Comparison of ENCODE assay signal across 16 cellular contexts in genomic region chr7:48250441-48250951, GRCh38.
DNase-seq lines count a peak whose midpoint lies in the region; ATAC-seq, FAIRE-seq and TF ChIP-seq lines count a peak whose summit lies in the region.
"Had no signal": no experiment of that assay in that cellular context is flagged by ENCODE, and none has a peak within 500 bp of the region (broad histone marks: within the 10 kb centered on the region; RNA-seq: fewer than 3 reads in every experiment).

No MANE protein-coding gene starts in this region.

- H3K9me3 ChIP-seq in GM23248 (ENCODE audit: low read depth) (no peaks in the 10 kb centered on the region), endothelial cell of umbilical vein (replicated peaks; ENCODE audit: control insufficient read depth, insufficient read depth, low read length) (no peaks in the 10 kb centered on the region), T-helper 17 cell (ENCODE audit: control insufficient read depth, low read length, poor library complexity, severe bottlenecking) (no peaks in the 10 kb centered on the region)
- H3K9me3 ChIP-seq: ascending aorta had no signal

- H3K4me3 Mint-ChIP-seq in nephron: no peak overlapping the region
- no peak overlapping the region for H3K4me3 Mint-ChIP-seq in T-helper 17 cell
- H3K4me3 Mint-ChIP-seq: naive B cell had no signal

- dilution Hi-C loops in endothelial cell of umbilical vein (cut with MboI; ENCODE audit: extremely low pct_ligation_motif_present, low sequenced_read_pairs): no loop called here

- ATAC-seq in GM18873 (IDR thresholded peaks at IDR 0.05; ENCODE audit: low FRiP score, unreplicated experiment) (no peak), GM21367 (IDR thresholded peaks at IDR 0.05; ENCODE audit: unreplicated experiment) (no peak), T-helper 17 cell (no peak)

- no peaks in the 10 kb centered on the region for H3K27me3 ChIP-seq in GM23248 (replicated peaks; ENCODE audit: insufficient read depth)
- no peaks in the 10 kb centered on the region for H3K27me3 ChIP-seq in endothelial cell of umbilical vein (ENCODE audit: control insufficient read depth in 2 of 2, insufficient read depth in 2 of 2, low read length in 2 of 2)
- H3K27me3 ChIP-seq: ascending aorta had no signal

- H3K9me1 ChIP-seq in endothelial cell of umbilical vein (replicated peaks; ENCODE audit: control insufficient read depth, extremely low read depth, insufficient read depth, low read length): no peaks in the 10 kb centered on the region

- H3K36me3 Mint-ChIP-seq in nephron (ENCODE audit: low read depth) (no peaks in the 10 kb centered on the region), T-helper 17 cell (ENCODE audit: low read depth) (no peaks in the 10 kb centered on the region)
- H3K36me3 Mint-ChIP-seq: naive B cell had no signal

- H3K27ac Mint-ChIP-seq in nephron (peak overlapping the region; percentile 59 to 85 (median 68)), T-helper 17 cell (no peak overlapping the region)
- H3K27ac Mint-ChIP-seq: activated T-helper 2 cell treated with anti-CD3 and anti-CD28 coated beads, Interferon-gamma antibody, Interleukin-2, Interleukin-4, amounts not matched to agents 10 μg/mL and 5 μg/mL and 100 μg/mL, durations not matched to agents 14 hours and 24 hours and 36 hours had no signal

- H3F3A ChIP-seq in GM23248 (ENCODE audit: insufficient read depth): no peaks in the 10 kb centered on the region

- no peaks in the 10 kb centered on the region for H3K9me3 Mint-ChIP-seq in nephron

- no peak overlapping the region for H3K4me3 ChIP-seq in GM23248
- H3K4me3 ChIP-seq in endothelial cell of umbilical vein (replicated peaks in 1 of 3; ENCODE audit: insufficient read depth in 1 of 3, low read depth in 1 of 3, low read length in 3 of 3): no peak overlapping the region
- H3K4me3 ChIP-seq: ascending aorta had no signal

- in situ Hi-C loops in GM23248 (cut with MboI): no loop called here

- H3K27ac ChIP-seq in GM23248: no peak overlapping the region
- H3K27ac ChIP-seq in RWPE1: no peak overlapping the region
- peak overlapping the region; percentile 86 for H3K27ac ChIP-seq in endothelial cell of umbilical vein (ENCODE audit: insufficient read depth, low read depth, low read length)
- H3K27ac ChIP-seq: ascending aorta, C4-2B, VCaP had no signal

- no TSS peak for BruUV-seq in endothelial cell of umbilical vein (replicated peaks; lab: Mats Ljungman, UMichigan)

- H3K4me2 ChIP-seq in GM23248 (ENCODE audit: unreplicated experiment) (no peak overlapping the region), endothelial cell of umbilical vein (ENCODE audit: insufficient read depth, low read length) (peak overlapping the region; percentile 59)

- no peak overlapping the region for H3K9ac ChIP-seq in GM23248
- H3K9ac ChIP-seq in endothelial cell of umbilical vein (replicated peaks; ENCODE audit: extremely low read depth, insufficient read depth, low read length): peak overlapping the region; percentile 56

- H3K9me2 ChIP-seq in GM23248 (ENCODE audit: insufficient read depth): no peaks in the 10 kb centered on the region; the same call in 1 of the 2 replicates

- CTCF ChIA-PET in RWPE1 (lab: Yijun Ruan, JAX): no interaction called here
- CTCF ChIA-PET in endothelial cell of umbilical vein (lab: Charles Lee): interaction anchor here (1.3 to 2.8 kb wide), 3 partner anchors 49 to 140 kb away, joined by 3 to 8 read pairs (median 7); no protein-coding TSS in a partner anchor

- H3K4me1 Mint-ChIP-seq in nephron (peaks cover 15% of the 10 kb centered on the region), T-helper 17 cell (no peaks in the 10 kb centered on the region)
- H3K4me1 Mint-ChIP-seq: naive B cell had no signal

- POLR2A ChIA-PET in RWPE1 (lab: Yijun Ruan, JAX; ENCODE audit: low non-redundant PET) (no interaction called here), endothelial cell of umbilical vein (lab: Charles Lee) (no interaction called here)

- 33 to 47% methylated on average over 2 of the region's 2 CpGs for WGBS in GM23248 (ENCODE audit: low coverage in 1 of 2, low lambda C conversion rate in 2 of 2, missing lambda C conversion rate in 2 of 2), 2 experiments

- TF ChIP-seq CTCF in RWPE1 (conservative IDR thresholded peaks at IDR 0.05; ENCODE audit: low read depth) (no peak), endothelial cell of umbilical vein (IDR thresholded peaks at IDR 0.05; ENCODE audit: extremely low read depth in 1 of 2, insufficient read depth in 1 of 2, low read depth in 1 of 2, low read length in 2 of 2) (no peak), nephron (IDR thresholded peaks at IDR 0.05; ENCODE audit: unreplicated experiment in 3 of 3) (no peak)

- H3K79me2 ChIP-seq in GM23248 (ENCODE audit: insufficient read depth): no peaks in the 10 kb centered on the region
- no peaks in the 10 kb centered on the region for H3K79me2 ChIP-seq in endothelial cell of umbilical vein (ENCODE audit: control insufficient read depth, insufficient read depth, low read length)

- no peak overlapping the region for H2AFZ ChIP-seq in GM23248
- peak overlapping the region; percentile 51 for H2AFZ ChIP-seq in endothelial cell of umbilical vein (ENCODE audit: low read depth, low read length)

- intact Hi-C loops in endothelial cell of umbilical vein (cut with micrococcal nuclease): loop anchor here (1.0 to 5.0 kb wide), 3 partner anchors 76 to 304 kb away; partner anchors contain the start of gene UPP1

- peak; percentile 30 for TF ChIP-seq POLR2A in endothelial cell of umbilical vein (IDR thresholded peaks at IDR 0.05; ENCODE audit: low read depth, low read length)

- DNase-seq in GM23248: peak; percentile 0
- peak; percentile 24 for DNase-seq in RWPE1 (ENCODE audit: low spot score)
- peak; percentile 84 for DNase-seq in endothelial cell of umbilical vein (ENCODE audit: low read depth, low spot score)
- no peak for DNase-seq in T-helper 17 cell
- DNase-seq in HT-29 (ENCODE audit: low spot score): no peak
- DNase-seq: effector CD8-positive, alpha-beta T cell; naive B cell; NCI-H1092 treated with DMSO at 0.1 percent for 48 hours; trophoblast cell had no signal

- H4K20me1 ChIP-seq in GM23248 (ENCODE audit: insufficient read depth): no peaks in the 10 kb centered on the region
- H4K20me1 ChIP-seq in endothelial cell of umbilical vein (replicated peaks; ENCODE audit: control insufficient read depth, extremely low read depth, insufficient read depth, low read length): no peaks in the 10 kb centered on the region

- H3K36me3 ChIP-seq in GM23248 (ENCODE audit: low read depth) (no peaks in the 10 kb centered on the region), endothelial cell of umbilical vein (ENCODE audit: control insufficient read depth in 2 of 2, extremely low read depth in 1 of 2, insufficient read depth in 2 of 2, low read length in 2 of 2) (no peaks in the 10 kb centered on the region)
- H3K36me3 ChIP-seq: ascending aorta had no signal

- H3K4me1 ChIP-seq in GM23248 (ENCODE audit: insufficient read depth) (no peaks in the 10 kb centered on the region), endothelial cell of umbilical vein (ENCODE audit: control insufficient read depth, extremely low read depth, insufficient read depth, low read length) (peaks cover 35% of the 10 kb centered on the region)
- H3K4me1 ChIP-seq: ascending aorta had no signal

- H3K27me3 Mint-ChIP-seq in nephron (ENCODE audit: low read depth): no peaks in the 10 kb centered on the region
- peaks cover 6% of the 10 kb centered on the region for H3K27me3 Mint-ChIP-seq in T-helper 17 cell

- peak; percentile 88 for FAIRE-seq in endothelial cell of umbilical vein (lab: Jason Lieb, UNC)

TF ChIP-seq in endothelial cell of umbilical vein, 7 proteins besides CTCF, POLR2A, EP300 and RAD21:
- TF ChIP-seq POLR2AphosphoS5 (IDR thresholded peaks at IDR 0.05; ENCODE audit: insufficient read depth, low read depth, low read length) (peak; percentile 82), JUN (IDR thresholded peaks at IDR 0.05; ENCODE audit: borderline replicate concordance, insufficient read depth, insufficient read length, low read depth) (peak; percentile 82), EZH2 (IDR thresholded peaks at IDR 0.05; ENCODE audit: borderline replicate concordance, low read depth, low read length, severe bottlenecking) (no peak), MAX (IDR thresholded peaks at IDR 0.05; ENCODE audit: insufficient read depth, insufficient read length) (no peak), FOS (IDR thresholded peaks at IDR 0.05; ENCODE audit: borderline replicate concordance, insufficient read depth, low read length) (peak; percentile 96), MYC (IDR thresholded peaks at IDR 0.05; ENCODE audit: low read depth, low read length) (no peak), GATA2 (IDR thresholded peaks at IDR 0.05; ENCODE audit: insufficient read depth, insufficient read length, low read depth, low read length) (peak; percentile 88)

Comparison
In these comparisons a context has a peak if more than half of its experiments do, and no peak if none do; other contexts are left out.
1. DNase-seq: peak in GM23248 (single experiment), RWPE1 (single experiment) and endothelial cell of umbilical vein (single experiment); none in T-helper 17 cell (0 of 3) and HT-29 (single experiment).